In genomic region chr4:113641025-113641431, GRCh38 we compare ENCODE assay signal across 9 cellular contexts.
DNase-seq lines count a peak whose midpoint lies in the region; ATAC-seq and TF ChIP-seq lines count a peak whose summit lies in the region.
"Had no signal": no experiment of that assay in that cellular context is flagged by ENCODE, and none has a peak within 500 bp of the region (broad histone marks: within the 10 kb centered on the region; RNA-seq: fewer than 3 reads in every experiment).

No MANE protein-coding gene starts in this region.

- H3K27me3 ChIP-seq in spleen (replicated peaks in 1 of 7) = no peaks in the 10 kb centered on the region
- no peaks in the 10 kb centered on the region for H3K27me3 ChIP-seq in effector memory CD4-positive, alpha-beta T cell (replicated peaks; ENCODE audit: control insufficient read depth, insufficient read depth, low read length, poor library complexity, severe bottlenecking)

- no peak for TF ChIP-seq POLR2A in spleen (IDR thresholded peaks at IDR 0.05)

- H3K9me3 ChIP-seq in spleen = no peaks in the 10 kb centered on the region
- no peaks in the 10 kb centered on the region for H3K9me3 ChIP-seq in effector memory CD4-positive, alpha-beta T cell (ENCODE audit: control insufficient read depth, low read length)

- H3K27ac ChIP-seq in spleen = peak overlapping the region in 5 of 8 donors; percentile 42 to 85 (median 75)
- H3K27ac ChIP-seq in RWPE1 = no peak overlapping the region
- no peak overlapping the region for H3K27ac ChIP-seq in effector memory CD4-positive, alpha-beta T cell (ENCODE audit: insufficient read depth, low read length, poor library complexity, severe bottlenecking)

- no peak overlapping the region for H3K4me3 ChIP-seq in spleen
- no peak overlapping the region for H3K4me3 ChIP-seq in effector memory CD4-positive, alpha-beta T cell (ENCODE audit: insufficient read depth, low read depth, low read length, poor library complexity, severe bottlenecking)

- 61 to 80% (median 71%) methylated on average over 1 of the region's 1 CpG for WGBS in spleen, 5 donors

- intact Hi-C loops in spleen (cut with DNase I; ENCODE audit: low total_unique reads) = no loop called here

- no peaks in the 10 kb centered on the region for H3K36me3 ChIP-seq in spleen
- H3K36me3 ChIP-seq in effector memory CD4-positive, alpha-beta T cell (ENCODE audit: control insufficient read depth, insufficient read depth, low read length) = no peaks in the 10 kb centered on the region

- peak; percentile 56 for DNase-seq in LoVo (ENCODE audit: low spot score)
- DNase-seq in spleen = no peak
- DNase-seq in RWPE1 (ENCODE audit: low spot score) = no peak
- DNase-seq in effector memory CD4-positive, alpha-beta T cell = no peak
- no peak for DNase-seq in DMS 273 (lab: John Stamatoyannopoulos, UW; ENCODE audit: unreplicated experiment)
- DNase-seq: NCI-H187, substantia nigra had no signal

- no peak for TF ChIP-seq CTCF in spleen (IDR thresholded peaks at IDR 0.05 in 8 of 11, conservative IDR thresholded peaks at IDR 0.05 in 3 of 11)
- no peak for TF ChIP-seq CTCF in RWPE1 (conservative IDR thresholded peaks at IDR 0.05; ENCODE audit: low read depth)

- CTCF ChIA-PET in RWPE1 (lab: Yijun Ruan, JAX) = interaction anchor here (0.6 kb wide), 1 partner anchor 129 kb away, joined by 4 read pairs; no protein-coding TSS in a partner anchor

- ATAC-seq in GM19035 (IDR thresholded peaks at IDR 0.05; ENCODE audit: unreplicated experiment) = peak; percentile 78
- ATAC-seq in HG02759 (IDR thresholded peaks at IDR 0.05; ENCODE audit: unreplicated experiment) = peak; percentile 63

- peaks cover 14 to 100% (median 69%) of the 10 kb centered on the region in 6 donors for H3K4me1 ChIP-seq in spleen
- H3K4me1 ChIP-seq in effector memory CD4-positive, alpha-beta T cell (ENCODE audit: control insufficient read depth, insufficient read depth, low read length, poor library complexity, severe bottlenecking) = peaks cover 23% of the 10 kb centered on the region

- POLR2A ChIA-PET in RWPE1 (lab: Yijun Ruan, JAX; ENCODE audit: low non-redundant PET) = no interaction called here

Comparison
In these comparisons a context has a peak if more than half of its experiments do, and no peak if none do; other contexts are left out.
1. H3K27ac ChIP-seq: peak in spleen (5 of 8); none in RWPE1 (single experiment) and effector memory CD4-positive, alpha-beta T cell (single experiment).